8 cellular contexts compared by ENCODE assay signal in genomic region chr2:30232027-30232800, GRCh38. TPM values are rescaled to one million over a fixed set of nuclear protein-coding genes. Genes with fewer than 3 reads are reported as not detected.
A peak's percentile ranks its signal among the peaks of the same experiment; 100 is the strongest.
DNase-seq lines count a peak whose midpoint lies in the region; ATAC-seq and TF ChIP-seq lines count a peak whose summit lies in the region.

No MANE protein-coding gene starts in this region.

- H3K4me3 Mint-ChIP-seq in CD8-positive, alpha-beta memory T cell = peak overlapping the region; percentile 88 to 96 (median 94)
- H3K4me3 Mint-ChIP-seq in MCF 10A (ENCODE audit: unreplicated experiment) = peak overlapping the region; percentile 66

- CTCF ChIA-PET in CD8-positive, alpha-beta memory T cell (lab: Charles Lee) = interaction anchor here (1.0 to 23.4 kb wide), 12 partner anchors 8 to 480 kb away, joined by 3 to 285 read pairs (median 12); partner anchors contain the start of genes LCLAT1 and YPEL5
- CTCF ChIA-PET in MCF 10A (lab: Yijun Ruan, JAX) = interaction anchor here (0.8 to 1.2 kb wide), 2 partner anchors 9 to 11 kb away, joined by 3 read pairs; no protein-coding TSS in a partner anchor

- H3K4me1 ChIP-seq in CD8-positive, alpha-beta memory T cell (ENCODE audit: insufficient read depth, low read length) = peaks cover 54% of the 10 kb centered on the region

- intact Hi-C loops in MCF 10A (cut with micrococcal nuclease) = loop anchor here (5.0 to 10.0 kb wide), 2 partner anchors 40 to 213 kb away; partner anchors contain the start of gene LCLAT1

- H3K4me3 ChIP-seq in CD8-positive, alpha-beta memory T cell (ENCODE audit: low read length) = peak overlapping the region; percentile 88
- H3K4me3 ChIP-seq in Jurkat, Clone E6-1 (ENCODE audit: low read length) = peak overlapping the region; percentile 60

- peak; percentile 78 to 94 (median 87) for DNase-seq in CD8-positive, alpha-beta memory T cell
- DNase-seq in Jurkat, Clone E6-1 (ENCODE audit: low read depth, low spot score) = peak; percentile 78
- peak; percentile 68 for DNase-seq in UCSD-AML1 (lab: John Stamatoyannopoulos, UW; ENCODE audit: unreplicated experiment)
- no peak for DNase-seq in MCF 10A (ENCODE audit: unreplicated experiment)
- peak; percentile 47 for DNase-seq in kidney tubule cell (ENCODE audit: low spot score)
- peak; percentile 58 to 70 for DNase-seq in stimulated activated CD4-positive, alpha-beta T cell treated with anti-CD3 and anti-CD28 coated beads, Interleukin-4, amount 100 ng/mL, for 4 hours
- DNase-seq in cerebellar nuclear complex (lab: John Stamatoyannopoulos, UW) = no peak

- H3K27me3 Mint-ChIP-seq in CD8-positive, alpha-beta memory T cell = peaks cover 0 to 7% of the 10 kb centered on the region in 2 donors
- no peaks in the 10 kb centered on the region for H3K27me3 Mint-ChIP-seq in MCF 10A (ENCODE audit: insufficient read depth, unreplicated experiment)

- H3K27me3 ChIP-seq in CD8-positive, alpha-beta memory T cell (ENCODE audit: insufficient read depth, low read length, poor library complexity, severe bottlenecking) = no peaks in the 10 kb centered on the region

- H3K27ac Mint-ChIP-seq in CD8-positive, alpha-beta memory T cell = peak overlapping the region; percentile 86 to 98 (median 94)
- H3K27ac Mint-ChIP-seq in MCF 10A (ENCODE audit: low read depth, unreplicated experiment) = no peak overlapping the region

- peaks cover 9 to 44% (median 10%) of the 10 kb centered on the region in 3 donors for H3K36me3 Mint-ChIP-seq in CD8-positive, alpha-beta memory T cell
- no peaks in the 10 kb centered on the region for H3K36me3 Mint-ChIP-seq in MCF 10A (ENCODE audit: insufficient read depth, unreplicated experiment)

- no peaks in the 10 kb centered on the region for H3K9me3 Mint-ChIP-seq in CD8-positive, alpha-beta memory T cell
- no peaks in the 10 kb centered on the region for H3K9me3 Mint-ChIP-seq in MCF 10A (ENCODE audit: unreplicated experiment)

- H3K9me3 ChIP-seq in CD8-positive, alpha-beta memory T cell (ENCODE audit: low read length) = no peaks in the 10 kb centered on the region

- ATAC-seq in GM21367 (IDR thresholded peaks at IDR 0.05; ENCODE audit: unreplicated experiment) = peak; percentile 19

- H3K27ac ChIP-seq in CD8-positive, alpha-beta memory T cell (ENCODE audit: low read depth, low read length) = peak overlapping the region; percentile 97

- TF ChIP-seq CTCF in MCF 10A (IDR thresholded peaks at IDR 0.05; ENCODE audit: unreplicated experiment) = no peak

- POLR2A ChIA-PET in CD8-positive, alpha-beta memory T cell (lab: Charles Lee) = interaction anchor here (0.6 to 4.7 kb wide), 15 partner anchors 9 to 272 kb away, joined by 3 to 83 read pairs (median 7); partner anchors contain the start of genes LCLAT1 and YPEL5
- POLR2A ChIA-PET in MCF 10A (lab: Yijun Ruan, JAX) = interaction anchor here (0.6 to 0.7 kb wide), 2 partner anchors 13 to 34 kb away, joined by 3 read pairs; no protein-coding TSS in a partner anchor

- H3K36me3 ChIP-seq in CD8-positive, alpha-beta memory T cell (ENCODE audit: insufficient read depth, low read length) = peaks cover 28% of the 10 kb centered on the region

- H3K4me1 Mint-ChIP-seq in CD8-positive, alpha-beta memory T cell = peaks cover 57 to 68% (median 65%) of the 10 kb centered on the region in 3 donors
- H3K4me1 Mint-ChIP-seq in MCF 10A (ENCODE audit: insufficient read depth, unreplicated experiment) = peaks cover 11% of the 10 kb centered on the region

- no TSS peak for BruUV-seq in MCF 10A (replicated peaks; lab: Mats Ljungman, UMichigan)

RNA-seq across cellular contexts. Expression of gene LBH, which starts 0.9 kb away (rescaled TPM):
- 100 to 1,000 TPM; 115 to 121 TPM for total RNA-seq in CD8-positive, alpha-beta memory T cell
- polyA plus RNA-seq in CD8-positive, alpha-beta memory T cell = 156 TPM
- 11.9 TPM for polyA plus RNA-seq in Jurkat, Clone E6-1 (2012; ENCODE audit: insufficient read depth, insufficient read length)
- total RNA-seq in MCF 10A (2022) = 1.1 and 1.7 TPM in 2 replicates

Comparison
In these comparisons a context has a peak if more than half of its experiments do, and no peak if none do; other contexts are left out.
1. DNase-seq: peak in CD8-positive, alpha-beta memory T cell (5 of 5), Jurkat, Clone E6-1 (single experiment), UCSD-AML1 (single experiment), kidney tubule cell (single experiment) and stimulated activated CD4-positive, alpha-beta T cell treated with anti-CD3 and anti-CD28 coated beads, Interleukin-4, amount 100 ng/mL, for 4 hours (2 of 2); none in MCF 10A (single experiment) and cerebellar nuclear complex (0 of 2).
2. RNA of gene LBH, which starts 0.9 kb away (total RNA-seq): 115 to 121 TPM in CD8-positive, alpha-beta memory T cell; 1.1 to 1.7 TPM in MCF 10A; every median in the first group is over 10 times any median in the second.